ENCODE assay signal across 10 cellular contexts in genomic region chr5:139657363-139658321, GRCh38. TPM values are rescaled to one million over a fixed set of nuclear protein-coding genes. Genes with fewer than 3 reads are reported as not detected.
DNase-seq lines count a peak whose midpoint lies in the region; ATAC-seq, FAIRE-seq and TF ChIP-seq lines count a peak whose summit lies in the region.
"Had no signal": no experiment of that assay in that cellular context is flagged by ENCODE, and none has a peak within 500 bp of the region (broad histone marks: within the 10 kb centered on the region; RNA-seq: fewer than 3 reads in every experiment).

No MANE protein-coding gene starts in this region.

- peaks cover 34 to 46% (median 43%) of the 10 kb centered on the region in 3 donors for H3K4me1 Mint-ChIP-seq in CD8-positive, alpha-beta memory T cell
- peaks cover 53% of the 10 kb centered on the region for H3K4me1 Mint-ChIP-seq in endodermal cell

- H3K9me3 ChIP-seq in CD8-positive, alpha-beta memory T cell (ENCODE audit: low read length): no peaks in the 10 kb centered on the region
- no peaks in the 10 kb centered on the region for H3K9me3 ChIP-seq in OCI-LY7 (ENCODE audit: low read length)
- no peaks in the 10 kb centered on the region for H3K9me3 ChIP-seq in endodermal cell (ENCODE audit: control insufficient read depth, low read length)
- no peaks in the 10 kb centered on the region for H3K9me3 ChIP-seq in pancreas
- no peaks in the 10 kb centered on the region for H3K9me3 ChIP-seq in ovary

- H3K9me3 Mint-ChIP-seq in CD8-positive, alpha-beta memory T cell: no peaks in the 10 kb centered on the region
- no peaks in the 10 kb centered on the region for H3K9me3 Mint-ChIP-seq in endodermal cell

- H3K4me1 ChIP-seq in CD8-positive, alpha-beta memory T cell (ENCODE audit: insufficient read depth, low read length): peaks cover 12% of the 10 kb centered on the region
- peaks cover 97% of the 10 kb centered on the region for H3K4me1 ChIP-seq in OCI-LY7 (ENCODE audit: insufficient read depth, low read length, poor library complexity, severe bottlenecking)
- H3K4me1 ChIP-seq in endodermal cell (ENCODE audit: control insufficient read depth, insufficient read depth, low read length): peaks cover 42% of the 10 kb centered on the region
- peaks cover 95 to 99% (median 97%) of the 10 kb centered on the region in 3 donors for H3K4me1 ChIP-seq in pancreas
- H3K4me1 ChIP-seq in foreskin keratinocyte: peaks cover 10% of the 10 kb centered on the region
- H3K4me1 ChIP-seq in ovary (ENCODE audit: insufficient read depth): peaks cover 27% of the 10 kb centered on the region

- POLR2A ChIA-PET in CD8-positive, alpha-beta memory T cell (lab: Charles Lee): no interaction called here
- POLR2A ChIA-PET in OCI-LY7 (lab: Charles Lee): interaction anchor here (0.7 to 1.0 kb wide), 4 partner anchors 9 to 94 kb away, joined by 3 to 4 read pairs (median 3); partner anchors contain the start of gene CXXC5

- TF ChIP-seq EP300 in ovary (IDR thresholded peaks at IDR 0.05): no peak

- H3K36me3 ChIP-seq in CD8-positive, alpha-beta memory T cell (ENCODE audit: insufficient read depth, low read length): no peaks in the 10 kb centered on the region
- H3K36me3 ChIP-seq in OCI-LY7 (ENCODE audit: insufficient read depth, low read length) (peaks cover 7% of the 10 kb centered on the region; the same call in 1 of the 2 replicates), endodermal cell (ENCODE audit: control insufficient read depth, insufficient read depth, low read length) (no peaks in the 10 kb centered on the region), pancreas (no peaks in the 10 kb centered on the region), ovary (no peaks in the 10 kb centered on the region)

- H3K27me3 Mint-ChIP-seq in CD8-positive, alpha-beta memory T cell: peaks cover under 1 to 4% of the 10 kb centered on the region in 2 donors
- H3K27me3 Mint-ChIP-seq in endodermal cell (ENCODE audit: insufficient read depth): no peaks in the 10 kb centered on the region

- CTCF ChIA-PET in CD8-positive, alpha-beta memory T cell (lab: Charles Lee): no interaction called here
- CTCF ChIA-PET in OCI-LY7 (lab: Charles Lee; ENCODE audit: unreplicated experiment): no interaction called here

- H3K4me3 Mint-ChIP-seq in CD8-positive, alpha-beta memory T cell: peak overlapping the region in 5 of 7 donors; percentile 21 to 75 (median 55)
- no peak overlapping the region for H3K4me3 Mint-ChIP-seq in endodermal cell

- H2AFZ ChIP-seq in OCI-LY7 (ENCODE audit: low read length): no peak overlapping the region

- DNase-seq in CD8-positive, alpha-beta memory T cell: no peak
- DNase-seq in OCI-LY7 (ENCODE audit: low spot score): no peak
- DNase-seq in endodermal cell: no peak
- DNase-seq in pancreas: peak in 2 of 6 donors; percentile 67 to 76
- no peak for DNase-seq in left colon
- no peak for DNase-seq in foreskin keratinocyte
- no peak for DNase-seq in ovary
- DNase-seq in activated CD4-positive, alpha-beta T cell treated with anti-CD3 and anti-CD28 coated beads for 4 hours: no peak
- DNase-seq: retina had no signal

- no TSS peak for BruUV-seq in OCI-LY7 (replicated peaks; lab: Mats Ljungman, UMichigan)

- 85 to 90% methylated on average over 3 to 8 of the region's 12 CpGs for WGBS in endodermal cell (ENCODE audit: insufficient coverage in 1 of 2, insufficient read length in 1 of 2), 2 experiments
- WGBS in pancreas, 2 donors: 15 to 18% methylated on average over 12 of the region's 12 CpGs
- WGBS in ovary, 3 donors: 66 to 76% (median 74%) methylated on average over 12 of the region's 12 CpGs

- peak overlapping the region; percentile 16 for H3K27ac ChIP-seq in CD8-positive, alpha-beta memory T cell (ENCODE audit: low read depth, low read length)
- H3K27ac ChIP-seq in OCI-LY7 (ENCODE audit: low read depth, low read length, poor library complexity, severe bottlenecking) (peak overlapping the region; percentile 33), endodermal cell (ENCODE audit: low read depth, low read length) (peak overlapping the region; percentile 17), pancreas (peak overlapping the region; percentile 80 to 96 (median 92)), foreskin keratinocyte (no peak overlapping the region), ovary (no peak overlapping the region)

- H4K20me1 ChIP-seq in OCI-LY7 (ENCODE audit: insufficient read depth, low read length): peaks cover 20% of the 10 kb centered on the region; the same call in 1 of the 2 replicates

- H3K79me2 ChIP-seq in OCI-LY7 (ENCODE audit: insufficient read depth, low read depth, low read length): peaks cover 95% of the 10 kb centered on the region

- ATAC-seq in pancreas: no peak
- no peak for ATAC-seq in left colon
- no peak for ATAC-seq in foreskin keratinocyte

- no peak for TF ChIP-seq CTCF in OCI-LY7 (conservative IDR thresholded peaks at IDR 0.05; ENCODE audit: low read length)
- no peak for TF ChIP-seq CTCF in endodermal cell (conservative IDR thresholded peaks at IDR 0.05)
- no peak for TF ChIP-seq CTCF in pancreas (IDR thresholded peaks at IDR 0.05)
- TF ChIP-seq CTCF in foreskin keratinocyte (conservative IDR thresholded peaks at IDR 0.05): no peak
- no peak for TF ChIP-seq CTCF in ovary (IDR thresholded peaks at IDR 0.05)

- no peaks in the 10 kb centered on the region for H3K36me3 Mint-ChIP-seq in CD8-positive, alpha-beta memory T cell
- peaks cover 4% of the 10 kb centered on the region for H3K36me3 Mint-ChIP-seq in endodermal cell (ENCODE audit: low read depth)

- peak overlapping the region; percentile 77 for H3K4me2 ChIP-seq in OCI-LY7 (ENCODE audit: low read length)

- H3K27ac Mint-ChIP-seq in CD8-positive, alpha-beta memory T cell: peak overlapping the region in 7 of 8 donors; percentile 24 to 95 (median 75)
- H3K27ac Mint-ChIP-seq in endodermal cell: peak overlapping the region; percentile 76

- no peaks in the 10 kb centered on the region for H3K9me2 ChIP-seq in OCI-LY7 (ENCODE audit: insufficient read depth, low read length)

- TF ChIP-seq POLR2A in ovary (IDR thresholded peaks at IDR 0.05): no peak

- H3K9ac ChIP-seq in endodermal cell (ENCODE audit: extremely low read depth, low read length, poor library complexity, severe bottlenecking): no peak overlapping the region

- intact Hi-C loops in OCI-LY7 (cut with micrococcal nuclease; ENCODE audit: unreplicated experiment) (no loop called here), pancreas (cut with DNase I) (no loop called here), left colon (cut with DNase I, micrococcal nuclease) (no loop called here), ovary (cut with DNase I) (no loop called here)

- no peak for FAIRE-seq in pancreas (lab: Jason Lieb, UNC)
- FAIRE-seq: G401.6 had no signal

- H3K4me3 ChIP-seq in CD8-positive, alpha-beta memory T cell (ENCODE audit: low read length): no peak overlapping the region
- H3K4me3 ChIP-seq in OCI-LY7 (ENCODE audit: low read depth, low read length, poor library complexity, severe bottlenecking): peak overlapping the region; percentile 45
- H3K4me3 ChIP-seq in endodermal cell (ENCODE audit: low read length): no peak overlapping the region
- H3K4me3 ChIP-seq in pancreas: peak overlapping the region in 1 of 4 donors; percentile 35
- no peak overlapping the region for H3K4me3 ChIP-seq in ovary

- peaks cover under 1% of the 10 kb centered on the region for H3K27me3 ChIP-seq in CD8-positive, alpha-beta memory T cell (ENCODE audit: insufficient read depth, low read length, poor library complexity, severe bottlenecking)
- H3K27me3 ChIP-seq in endodermal cell (ENCODE audit: control insufficient read depth, insufficient read depth, low read length, poor library complexity, severe bottlenecking) (no peaks in the 10 kb centered on the region), pancreas (no peaks in the 10 kb centered on the region), foreskin keratinocyte (no peaks in the 10 kb centered on the region), ovary (peaks cover 2% of the 10 kb centered on the region)

RNA-seq across cellular contexts. Expression of gene CXXC5, which starts 9.5 kb away (rescaled TPM):
- total RNA-seq in CD8-positive, alpha-beta memory T cell: 1 to 10 TPM; 2.1 to 3.1 TPM
- 67.0 TPM for polyA plus RNA-seq in CD8-positive, alpha-beta memory T cell
- total RNA-seq in OCI-LY7 (2014; rRNA removed; shearing (Covaris generic)): 108 and 113 TPM in 2 replicates
- total RNA-seq in OCI-LY7 (2022) (26.7 and 30.4 TPM in 2 replicates), endodermal cell (10 to 100 TPM; 50.5 to 67.9 TPM), pancreas (10 to 100 TPM; 39.5 to 70.5 (median 45.4) TPM), left colon (10 to 100 TPM; 28.2 to 30.2 TPM), foreskin keratinocyte (1.0 and 1.2 TPM in 2 replicates), ovary (10 to 100 TPM in 2 of 7 donors, 1 to 10 TPM in 5; 4.4 to 35.7 (median 8.7) TPM)
- polyA plus RNA-seq in endodermal cell (2013, experiment 1 of 2): 107 TPM
- 113 TPM for polyA plus RNA-seq in endodermal cell (2013, experiment 2 of 2)
- polyA plus RNA-seq in pancreas (10 to 100 TPM; 33.0 to 36.4 TPM), foreskin keratinocyte (0.84 and 0.94 TPM in 2 replicates), ovary (10 to 100 TPM in 1 of 2 donors, 1 to 10 TPM in 1; 7.0 to 28.2 TPM)

Comparison
In these comparisons a context has a peak if more than half of its experiments do, and no peak if none do; other contexts are left out.
1. H3K27ac ChIP-seq: peak in CD8-positive, alpha-beta memory T cell (single experiment), OCI-LY7 (single experiment), endodermal cell (single experiment) and pancreas (4 of 4); none in foreskin keratinocyte (single experiment) and ovary (0 of 2).